ENCODE assay signal across 17 cellular contexts in genomic region chr7:114212753-114213439, GRCh38.
DNase-seq lines count a peak whose midpoint lies in the region; ATAC-seq lines count a peak whose summit lies in the region.
"Had no signal": no experiment of that assay in that cellular context is flagged by ENCODE, and none has a peak within 500 bp of the region (broad histone marks: within the 10 kb centered on the region; RNA-seq: fewer than 3 reads in every experiment).

No MANE protein-coding gene starts in this region.

- DNase-seq in NCI-H82 (lab: John Stamatoyannopoulos, UW) (peak; percentile 7), NCI-H82 treated with DMSO at 0.1 percent for 48 hours (lab: John Stamatoyannopoulos, UW; ENCODE audit: unreplicated experiment) (no peak), OCI-M1 (lab: John Stamatoyannopoulos, UW) (peak; percentile 30), NCI-H1436 (lab: John Stamatoyannopoulos, UW) (no peak), cortex of kidney (lab: John Stamatoyannopoulos, UW) (no peak), NCI-H2227 treated with DMSO at 0.1 percent for 48 hours (lab: John Stamatoyannopoulos, UW) (no peak)
- DNase-seq: AML-193; Calu3; CD4-positive, CD25-positive, alpha-beta regulatory T cell; GF-D8; NCI-H1092; NCI-H187; NCI-H226; NCI-H774; SW 1271 had no signal

- ATAC-seq in esophagus mucosa (peak; percentile 86), HG03378 (IDR thresholded peaks at IDR 0.05; ENCODE audit: unreplicated experiment) (no peak)

Comparison
In these comparisons a context has a peak if more than half of its experiments do, and no peak if none do; other contexts are left out.
1. DNase-seq: peak in NCI-H82 (single experiment) and OCI-M1 (single experiment); none in NCI-H82 treated with DMSO at 0.1 percent for 48 hours (single experiment), NCI-H1436 (single experiment), cortex of kidney (single experiment) and NCI-H2227 treated with DMSO at 0.1 percent for 48 hours (single experiment).